ENCODE assay signal across 8 cellular contexts in the genomic region with DNA sequence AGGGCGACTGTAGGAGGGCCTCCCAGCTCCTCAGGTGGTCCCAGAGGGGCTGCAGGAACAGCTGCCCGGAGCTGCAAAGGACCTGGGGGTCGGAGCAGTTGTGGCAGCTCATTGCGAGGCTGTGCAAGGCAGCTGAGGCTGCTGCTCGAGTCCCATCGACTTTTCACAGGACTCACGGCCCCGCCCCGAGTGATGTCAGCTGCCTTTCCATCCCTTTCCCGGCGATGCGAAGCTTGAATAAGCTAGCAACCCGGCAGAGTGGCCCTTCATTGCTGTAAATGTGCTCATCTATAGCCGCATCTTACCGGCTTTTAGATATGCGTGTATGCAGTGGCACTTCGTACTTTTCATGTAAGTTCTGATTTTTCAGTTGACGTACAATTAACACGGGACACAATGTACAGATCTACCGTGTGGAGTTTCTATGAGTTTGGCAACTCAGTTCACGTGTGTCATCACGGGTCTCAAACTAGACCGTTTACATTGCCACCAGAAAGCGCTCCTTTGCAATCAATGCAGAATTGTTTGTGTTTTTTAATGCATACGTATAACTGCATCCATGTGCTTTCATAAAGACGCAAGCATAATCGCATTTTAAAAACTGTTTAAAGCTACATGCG. TPM values are rescaled to one million over a fixed set of nuclear protein-coding genes. Genes with fewer than 3 reads are reported as not detected.
DNase-seq lines count a peak whose midpoint lies in the region; ATAC-seq, FAIRE-seq and TF ChIP-seq lines count a peak whose summit lies in the region.

A gene with protein sequence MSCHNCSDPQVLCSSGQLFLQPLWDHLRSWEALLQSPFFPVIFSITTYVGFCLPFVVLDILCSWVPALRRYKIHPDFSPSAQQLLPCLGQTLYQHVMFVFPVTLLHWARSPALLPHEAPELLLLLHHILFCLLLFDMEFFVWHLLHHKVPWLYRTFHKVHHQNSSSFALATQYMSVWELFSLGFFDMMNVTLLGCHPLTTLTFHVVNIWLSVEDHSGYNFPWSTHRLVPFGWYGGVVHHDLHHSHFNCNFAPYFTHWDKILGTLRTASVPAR (minus strand): TSS at position 137 of the 620 bp plus-strand sequence. CDS start 25 bp downstream, at position 112.

- ATAC-seq in GM18907 (IDR thresholded peaks at IDR 0.05; ENCODE audit: unreplicated experiment) (no peak), HG02763 (IDR thresholded peaks at IDR 0.05; ENCODE audit: unreplicated experiment) (no peak)

- TF ChIP-seq POLR2A in H54 (IDR thresholded peaks at IDR 0.05; ENCODE audit: low read depth, low read length) = no peak

- peak within 1 kb of the TSS; percentile 39 for H3K4me3 ChIP-seq in astrocyte of the spinal cord (ENCODE audit: low read depth, low read length)

- DNase-seq in AG20443 (ENCODE audit: low spot score) = peak; percentile 86
- DNase-seq in H54 (ENCODE audit: insufficient read length, low spot score) = peak; percentile 61
- DNase-seq in SK-N-DZ (ENCODE audit: low spot score) = peak; percentile 50
- DNase-seq in astrocyte of the spinal cord (ENCODE audit: low read depth, low spot score) = peak; percentile 83
- DNase-seq in hepatic stellate cell (ENCODE audit: low spot score) = peak; percentile 68
- peak; percentile 94 for DNase-seq in posterior vena cava (ENCODE audit: low spot score)

- intact Hi-C loops in posterior vena cava (cut with DNase I) = no loop called here

- in situ Hi-C loops in astrocyte of the spinal cord (cut with HindIII; ENCODE audit: low sequenced_read_pairs) = no loop called here

- no peak for TF ChIP-seq CTCF in astrocyte of the spinal cord (IDR thresholded peaks at IDR 0.05; ENCODE audit: low read depth, low read length)

- peak; percentile 55 for FAIRE-seq in H54 (lab: Jason Lieb, UNC)

RNA-seq across cellular contexts. Expression of the gene that starts here (rescaled TPM):
- polyA plus RNA-seq in SK-N-DZ (2014; cell fraction: cytosol; rRNA removed) = not detected in 2 replicates
- not detected in 2 replicates for polyA plus RNA-seq in SK-N-DZ (2014; cell fraction: nucleus; rRNA removed)
- total RNA-seq in posterior vena cava = 1 to 10 TPM in 1 of 2 donors, under 1 TPM in 1; 0.93 to 2.3 TPM
